8 cellular contexts compared by ENCODE assay signal in genomic region chr19:44212250-44212864, GRCh38. TPM values are rescaled to one million over a fixed set of nuclear protein-coding genes. Genes with fewer than 3 reads are reported as not detected.
DNase-seq lines count a peak whose midpoint lies in the region; ATAC-seq, FAIRE-seq and TF ChIP-seq lines count a peak whose summit lies in the region.

Gene ZNF227, plus strand, starts transcription at chr19:44212532. Its CDS starts 5,261 bp downstream, at chr19:44217793.

- no peak for TF ChIP-seq CTCF in CD4-positive, alpha-beta T cell (IDR thresholded peaks at IDR 0.05)
- TF ChIP-seq CTCF in OCI-LY1 (IDR thresholded peaks at IDR 0.05; ENCODE audit: low read length) (no peak), endothelial cell of umbilical vein (IDR thresholded peaks at IDR 0.05; ENCODE audit: extremely low read depth in 1 of 2, insufficient read depth in 1 of 2, low read depth in 1 of 2, low read length in 2 of 2) (no peak), mesothelial cell of epicardium (IDR thresholded peaks at IDR 0.05; ENCODE audit: unreplicated experiment) (no peak)

- H3K36me3 ChIP-seq in HUES6 (ENCODE audit: control insufficient read depth, insufficient read depth, low read length) (peaks cover 20% of the 10 kb centered on the region), OCI-LY1 (ENCODE audit: insufficient read depth, low read length) (peaks cover 38% of the 10 kb centered on the region), endothelial cell of umbilical vein (ENCODE audit: control insufficient read depth in 2 of 2, extremely low read depth in 1 of 2, insufficient read depth in 2 of 2, low read length in 2 of 2) (no peaks in the 10 kb centered on the region)

- H3K4me3 Mint-ChIP-seq in CD4-positive, alpha-beta T cell = peak within 1 kb of the TSS; percentile 96
- peak within 1 kb of the TSS; percentile 94 for H3K4me3 Mint-ChIP-seq in mesothelial cell of epicardium

- peak within 1 kb of the TSS; percentile 95 for H3K4me3 ChIP-seq in HUES6 (ENCODE audit: low read depth, low read length)
- peak within 1 kb of the TSS; percentile 94 for H3K4me3 ChIP-seq in OCI-LY1 (ENCODE audit: low read depth, low read length, poor library complexity, severe bottlenecking)
- peak within 1 kb of the TSS; percentile 82 to 99 (median 98) for H3K4me3 ChIP-seq in endothelial cell of umbilical vein (replicated peaks in 1 of 3; ENCODE audit: insufficient read depth in 1 of 3, low read depth in 1 of 3, low read length in 3 of 3)

- peak; percentile 92 for FAIRE-seq in endothelial cell of umbilical vein (lab: Jason Lieb, UNC)

- H3K9me2 ChIP-seq in OCI-LY1 (ENCODE audit: low read depth, low read length) = no peaks in the 10 kb centered on the region

- H3K4me1 Mint-ChIP-seq in CD4-positive, alpha-beta T cell (ENCODE audit: low read depth) = peaks cover 48% of the 10 kb centered on the region
- H3K4me1 Mint-ChIP-seq in mesothelial cell of epicardium = peaks cover 17% of the 10 kb centered on the region

- CTCF ChIA-PET in CD4-positive, alpha-beta T cell (lab: Charles Lee) = interaction anchor here (0.6 to 1.0 kb wide), 2 partner anchors 47 to 95 kb away, joined by 3 read pairs; partner anchors contain the start of gene ZNF226
- CTCF ChIA-PET in endothelial cell of umbilical vein (lab: Charles Lee) = interaction anchor here (0.6 to 1.3 kb wide), 8 partner anchors 47 to 358 kb away, joined by 3 to 5 read pairs (median 3); partner anchors contain the start of genes ZNF221, ZNF226, ZNF235 and ZNF45

- H4K20me1 ChIP-seq in OCI-LY1 (ENCODE audit: insufficient read depth, low read length) = no peaks in the 10 kb centered on the region
- no peaks in the 10 kb centered on the region for H4K20me1 ChIP-seq in endothelial cell of umbilical vein (replicated peaks; ENCODE audit: control insufficient read depth, extremely low read depth, insufficient read depth, low read length)

- POLR2A ChIA-PET in CD4-positive, alpha-beta T cell (lab: Charles Lee) = interaction anchor here (0.7 to 1.9 kb wide), 14 partner anchors 19 to 458 kb away, joined by 3 to 12 read pairs (median 4); partner anchors contain the start of genes SMG9, ZNF180, ZNF224 and ZNF226
- POLR2A ChIA-PET in endothelial cell of umbilical vein (lab: Charles Lee) = interaction anchor here (0.6 to 1.0 kb wide), 4 partner anchors 45 to 119 kb away, joined by 3 to 7 read pairs (median 4); partner anchors contain the start of gene ZNF226

- DNase-seq in CD4-positive, alpha-beta T cell = peak; percentile 59 to 80 (median 73)
- DNase-seq in activated T-cell treated with anti-CD3 and anti-CD28 coated beads for 4 hours (peak; percentile 72), endothelial cell of umbilical vein (ENCODE audit: low read depth, low spot score) (peak; percentile 97), mesothelial cell of epicardium (ENCODE audit: low spot score in 2 of 2, unreplicated experiment in 2 of 2) (peak; percentile 37 to 72)
- DNase-seq in stimulated activated CD8-positive, alpha-beta memory T cell treated with anti-CD3 and anti-CD28 coated beads, Interleukin-15, amount 100 ng/mL, for 4 hours (ENCODE audit: low read depth in 2 of 2) = peak; percentile 66 to 77

- dilution Hi-C loops in endothelial cell of umbilical vein (cut with MboI; ENCODE audit: extremely low pct_ligation_motif_present, low sequenced_read_pairs) = no loop called here

- H3K9me1 ChIP-seq in endothelial cell of umbilical vein (replicated peaks; ENCODE audit: control insufficient read depth, extremely low read depth, insufficient read depth, low read length) = no peaks in the 10 kb centered on the region

- H3K4me1 ChIP-seq in HUES6 (ENCODE audit: control insufficient read depth, insufficient read depth, low read length) (no peaks in the 10 kb centered on the region), OCI-LY1 (ENCODE audit: insufficient read depth, low read length, severe bottlenecking) (peaks cover 22% of the 10 kb centered on the region), endothelial cell of umbilical vein (ENCODE audit: control insufficient read depth, extremely low read depth, insufficient read depth, low read length) (peaks cover 11% of the 10 kb centered on the region)

- peaks cover 53% of the 10 kb centered on the region for H3K36me3 Mint-ChIP-seq in CD4-positive, alpha-beta T cell (ENCODE audit: low read depth)
- peaks cover 18% of the 10 kb centered on the region for H3K36me3 Mint-ChIP-seq in mesothelial cell of epicardium

- H3K79me2 ChIP-seq in OCI-LY1 (ENCODE audit: insufficient read depth, low read length) = peaks cover 16% of the 10 kb centered on the region
- H3K79me2 ChIP-seq in endothelial cell of umbilical vein (ENCODE audit: control insufficient read depth, insufficient read depth, low read length) = peaks cover 7% of the 10 kb centered on the region

- H3F3A ChIP-seq in OCI-LY1 (ENCODE audit: insufficient read depth, low read length) = no peaks in the 10 kb centered on the region

- H3K9ac ChIP-seq in HUES6 (ENCODE audit: low read length) (peak within 1 kb of the TSS; percentile 84), OCI-LY1 (ENCODE audit: low read length) (peak within 1 kb of the TSS; percentile 92), endothelial cell of umbilical vein (replicated peaks; ENCODE audit: extremely low read depth, insufficient read depth, low read length) (peak within 1 kb of the TSS; percentile 83)

- peaks cover 6% of the 10 kb centered on the region for H3K9me3 ChIP-seq in CD4-positive, alpha-beta T cell (ENCODE audit: control insufficient read depth, low read length)
- no peaks in the 10 kb centered on the region for H3K9me3 ChIP-seq in HUES6 (ENCODE audit: control insufficient read depth, insufficient read depth, low read depth, low read length)
- 0 out of 2 replicates have a peak, but pooled peaks cover 2% of the 10 kb centered on the region for H3K9me3 ChIP-seq in OCI-LY1 (ENCODE audit: low read length)
- H3K9me3 ChIP-seq in endothelial cell of umbilical vein (replicated peaks; ENCODE audit: control insufficient read depth, insufficient read depth, low read length) = no peaks in the 10 kb centered on the region

- H3K27me3 ChIP-seq in CD4-positive, alpha-beta T cell (ENCODE audit: control insufficient read depth, insufficient read depth, low read length) = no peaks in the 10 kb centered on the region
- H3K27me3 ChIP-seq in HUES6 (ENCODE audit: control insufficient read depth, insufficient read depth, low read length) = no peaks in the 10 kb centered on the region
- H3K27me3 ChIP-seq in OCI-LY1 (ENCODE audit: insufficient read depth, low read length) = no peaks in the 10 kb centered on the region
- no peaks in the 10 kb centered on the region for H3K27me3 ChIP-seq in endothelial cell of umbilical vein (ENCODE audit: control insufficient read depth in 2 of 2, insufficient read depth in 2 of 2, low read length in 2 of 2)

- BruUV-seq in endothelial cell of umbilical vein (replicated peaks; lab: Mats Ljungman, UMichigan) = TSS peak; percentile 45

- peak within 1 kb of the TSS; percentile 73 for H3K27ac ChIP-seq in CD4-positive, alpha-beta T cell (ENCODE audit: low read depth, low read length)
- peak within 1 kb of the TSS; percentile 66; the same call in 1 of the 2 replicates for H3K27ac ChIP-seq in HUES6 (ENCODE audit: low read depth, low read length)
- peak within 1 kb of the TSS; percentile 43 for H3K27ac ChIP-seq in OCI-LY1 (ENCODE audit: low read depth, low read length, poor library complexity, severe bottlenecking)
- peak within 1 kb of the TSS; percentile 71 for H3K27ac ChIP-seq in endothelial cell of umbilical vein (ENCODE audit: insufficient read depth, low read depth, low read length)

- H3K4me2 ChIP-seq in OCI-LY1 (ENCODE audit: low read length) (peak within 1 kb of the TSS; percentile 81), endothelial cell of umbilical vein (ENCODE audit: insufficient read depth, low read length) (peak within 1 kb of the TSS; percentile 98)

- TF ChIP-seq POLR2A in endothelial cell of umbilical vein (IDR thresholded peaks at IDR 0.05; ENCODE audit: low read depth, low read length) = peak; percentile 65

- H2AFZ ChIP-seq in OCI-LY1 (ENCODE audit: low read length) (peak within 1 kb of the TSS; percentile 67), endothelial cell of umbilical vein (ENCODE audit: low read depth, low read length) (peak within 1 kb of the TSS; percentile 90)

- H3K9me3 Mint-ChIP-seq in CD4-positive, alpha-beta T cell = peaks cover 5% of the 10 kb centered on the region
- H3K9me3 Mint-ChIP-seq in mesothelial cell of epicardium = peaks cover 5% of the 10 kb centered on the region

- no peaks in the 10 kb centered on the region for H3K27me3 Mint-ChIP-seq in CD4-positive, alpha-beta T cell
- no peaks in the 10 kb centered on the region for H3K27me3 Mint-ChIP-seq in mesothelial cell of epicardium (ENCODE audit: low read depth)

- peak within 1 kb of the TSS; percentile 90 for H3K27ac Mint-ChIP-seq in CD4-positive, alpha-beta T cell
- H3K27ac Mint-ChIP-seq in mesothelial cell of epicardium = peak within 1 kb of the TSS; percentile 88

- peak; percentile 96 for ATAC-seq in CD4-positive, alpha-beta T cell (ENCODE audit: poor library complexity)
- ATAC-seq in GM19438 (IDR thresholded peaks at IDR 0.05; ENCODE audit: low read depth, unreplicated experiment) = peak; percentile 67

- intact Hi-C loops in CD4-positive, alpha-beta T cell (cut with DNase I, micrococcal nuclease) = loop anchor here in 1 of 2 experiments (1.0 to 5.0 kb wide), 3 partner anchors 47 to 445 kb away; partner anchors contain the start of genes ZNF226 and ZNF235
- intact Hi-C loops in endothelial cell of umbilical vein (cut with micrococcal nuclease) = loop anchor here (1.0 to 5.0 kb wide), 10 partner anchors 46 to 288 kb away; partner anchors contain the start of genes ZNF112, ZNF155, ZNF180 and ZNF225

TF ChIP-seq in endothelial cell of umbilical vein, 7 proteins besides CTCF, POLR2A, EP300 and RAD21 (continues in another document):
- TF ChIP-seq FOS (IDR thresholded peaks at IDR 0.05; ENCODE audit: borderline replicate concordance, insufficient read depth, low read length) = peak; percentile 87
- TF ChIP-seq POLR2AphosphoS5 (IDR thresholded peaks at IDR 0.05; ENCODE audit: insufficient read depth, low read depth, low read length) = no peak
- no peak for TF ChIP-seq MAX (IDR thresholded peaks at IDR 0.05; ENCODE audit: insufficient read depth, insufficient read length)

RNA-seq across cellular contexts. Expression of gene ZNF227, which starts in this region (rescaled TPM):
- 10 to 100 TPM; 16.2 to 17.2 TPM for total RNA-seq in CD4-positive, alpha-beta T cell
- total RNA-seq in endothelial cell of umbilical vein (17.2 and 17.8 TPM in 2 replicates), mesothelial cell of epicardium (29.9 to 31.8 TPM (median 29.9 TPM) in 3 replicates)
- polyA plus RNA-seq in endothelial cell of umbilical vein = 2.8 and 3.4 TPM in 2 replicates
- 5.2 and 5.7 TPM in 2 replicates for polyA plus RNA-seq in endothelial cell of umbilical vein (2011; cell fraction: cytosol; rRNA removed)
- polyA plus RNA-seq in endothelial cell of umbilical vein (2011; cell fraction: nucleus; rRNA removed) = 6.4 and 7.7 TPM in 2 replicates
- polyA plus RNA-seq in endothelial cell of umbilical vein (2012) = 10.0 and 13.5 TPM in 2 replicates
- polyA minus RNA-seq in endothelial cell of umbilical vein = 15.6 and 17.8 TPM in 2 replicates
- polyA minus RNA-seq in endothelial cell of umbilical vein (2011; cell fraction: cytosol; rRNA and poly(A)+ RNA removed) = 5.0 TPM
- 14.9 and 25.8 TPM in 2 replicates for polyA minus RNA-seq in endothelial cell of umbilical vein (2011; cell fraction: nucleus; rRNA and poly(A)+ RNA removed)

Comparison
In these comparisons a context has a peak if more than half of its experiments do, and no peak if none do; other contexts are left out.
1. Peak in every context shown above with its lines: DNase-seq, ATAC-seq, H3K4me3 ChIP-seq and H3K27ac ChIP-seq.